Comparison of ENCODE assay signal across 15 cellular contexts in genomic region chr2:99975386-99975785, GRCh38.
DNase-seq lines count a peak whose midpoint lies in the region; ATAC-seq lines count a peak whose summit lies in the region.
"Had no signal": no experiment of that assay in that cellular context is flagged by ENCODE, and none has a peak within 500 bp of the region (broad histone marks: within the 10 kb centered on the region; RNA-seq: fewer than 3 reads in every experiment).

No MANE protein-coding gene starts in this region.

- H3K4me1 ChIP-seq in CD8-positive, alpha-beta memory T cell (ENCODE audit: insufficient read depth, low read length): no peaks in the 10 kb centered on the region
- H3K4me1 ChIP-seq: colonic mucosa, gastrocnemius medialis, HAP-1 had no signal

- H3K27me3 ChIP-seq in CD8-positive, alpha-beta memory T cell (ENCODE audit: insufficient read depth, low read length, poor library complexity, severe bottlenecking): no peaks in the 10 kb centered on the region
- H3K27me3 ChIP-seq: colonic mucosa had no signal

- no peak for ATAC-seq in HG02759 (IDR thresholded peaks at IDR 0.05; ENCODE audit: unreplicated experiment)
- ATAC-seq: gastrocnemius medialis; stimulated activated naive CD8-positive, alpha-beta T cell treated with anti-CD3 and anti-CD28 coated beads, Interleukin-15, amount 100 ng/mL, for 72 hours had no signal

- CTCF ChIA-PET in CD8-positive, alpha-beta memory T cell (lab: Charles Lee): no interaction called here
- CTCF ChIA-PET in activated CD4-positive, alpha-beta memory T cell treated with anti-CD3 and anti-CD28 coated beads for 36 hours (lab: Charles Lee): no interaction called here

- H3K4me3 ChIP-seq in CD8-positive, alpha-beta memory T cell (ENCODE audit: low read length): no peak overlapping the region
- H3K4me3 ChIP-seq: colonic mucosa, gastrocnemius medialis, HAP-1 had no signal

- H3K36me3 Mint-ChIP-seq in CD8-positive, alpha-beta memory T cell: no peaks in the 10 kb centered on the region
- no peaks in the 10 kb centered on the region for H3K36me3 Mint-ChIP-seq in activated CD4-positive, alpha-beta memory T cell treated with anti-CD3 and anti-CD28 coated beads for 36 hours
- H3K36me3 Mint-ChIP-seq: CD4-positive, alpha-beta memory T cell had no signal

- DNase-seq in EH (ENCODE audit: low read depth) (peak; percentile 60), NCI-H69 (lab: John Stamatoyannopoulos, UW) (peak; percentile 2), dedifferentiated amniotic fluid mesenchymal stem cell (ENCODE audit: extremely low spot score) (peak; percentile 73), non-pigmented ciliary epithelial cell (ENCODE audit: low read depth) (peak; percentile 15), NOMO-1 treated with dmso at 0.1 percent for 144 hours (lab: John Stamatoyannopoulos, UW; ENCODE audit: unreplicated experiment) (no peak)
- no peak for DNase-seq in CD8-positive, alpha-beta memory T cell
- no peak for DNase-seq in activated CD4-positive, alpha-beta memory T cell treated with anti-CD3 and anti-CD28 coated beads for 36 hours
- DNase-seq: activated naive CD4-positive, alpha-beta T cell; CD4-positive, alpha-beta memory T cell; colonic mucosa; gastrocnemius medialis; stimulated activated naive CD8-positive, alpha-beta T cell treated with anti-CD3 and anti-CD28 coated beads, Interleukin-15, amount 100 ng/mL, for 72 hours; T-helper 9 cell had no signal

- H3K4me1 Mint-ChIP-seq in CD8-positive, alpha-beta memory T cell: no peaks in the 10 kb centered on the region
- H3K4me1 Mint-ChIP-seq in activated CD4-positive, alpha-beta memory T cell treated with anti-CD3 and anti-CD28 coated beads for 36 hours (ENCODE audit: low read depth): peaks cover 2% of the 10 kb centered on the region
- H3K4me1 Mint-ChIP-seq: CD4-positive, alpha-beta memory T cell had no signal

- POLR2A ChIA-PET in CD8-positive, alpha-beta memory T cell (lab: Charles Lee): no interaction called here
- POLR2A ChIA-PET in activated CD4-positive, alpha-beta memory T cell treated with anti-CD3 and anti-CD28 coated beads for 36 hours (lab: Charles Lee): no interaction called here

- no peaks in the 10 kb centered on the region for H3K27me3 Mint-ChIP-seq in CD8-positive, alpha-beta memory T cell
- H3K27me3 Mint-ChIP-seq in activated CD4-positive, alpha-beta memory T cell treated with anti-CD3 and anti-CD28 coated beads for 36 hours: peaks cover 2% of the 10 kb centered on the region

- no peaks in the 10 kb centered on the region for H3K9me3 Mint-ChIP-seq in CD8-positive, alpha-beta memory T cell
- no peaks in the 10 kb centered on the region for H3K9me3 Mint-ChIP-seq in activated CD4-positive, alpha-beta memory T cell treated with anti-CD3 and anti-CD28 coated beads for 36 hours
- H3K9me3 Mint-ChIP-seq: stimulated activated naive CD8-positive, alpha-beta T cell treated with anti-CD3 and anti-CD28 coated beads, Interleukin-15, amount 100 ng/mL, for 72 hours had no signal

- intact Hi-C loops in activated CD4-positive, alpha-beta memory T cell treated with anti-CD3 and anti-CD28 coated beads for 36 hours (cut with micrococcal nuclease): no loop called here

- H3K27ac Mint-ChIP-seq in CD8-positive, alpha-beta memory T cell: no peak overlapping the region
- H3K27ac Mint-ChIP-seq in activated CD4-positive, alpha-beta memory T cell treated with anti-CD3 and anti-CD28 coated beads for 36 hours: no peak overlapping the region
- H3K27ac Mint-ChIP-seq: stimulated activated naive CD8-positive, alpha-beta T cell treated with anti-CD3 and anti-CD28 coated beads, Interleukin-15, amount 100 ng/mL, for 72 hours had no signal

- H3K36me3 ChIP-seq in CD8-positive, alpha-beta memory T cell (ENCODE audit: insufficient read depth, low read length): no peaks in the 10 kb centered on the region
- H3K36me3 ChIP-seq: colonic mucosa, gastrocnemius medialis, HAP-1 had no signal

- no peaks in the 10 kb centered on the region for H3K9me3 ChIP-seq in CD8-positive, alpha-beta memory T cell (ENCODE audit: low read length)
- H3K9me3 ChIP-seq: colonic mucosa, gastrocnemius medialis, HAP-1 had no signal

- H3K27ac ChIP-seq in CD8-positive, alpha-beta memory T cell (ENCODE audit: low read depth, low read length): no peak overlapping the region
- H3K27ac ChIP-seq: colonic mucosa, gastrocnemius medialis had no signal

- no peak overlapping the region for H3K4me3 Mint-ChIP-seq in CD8-positive, alpha-beta memory T cell
- H3K4me3 Mint-ChIP-seq in activated CD4-positive, alpha-beta memory T cell treated with anti-CD3 and anti-CD28 coated beads for 36 hours: no peak overlapping the region
- H3K4me3 Mint-ChIP-seq: CD4-positive, alpha-beta memory T cell; stimulated activated naive CD8-positive, alpha-beta T cell treated with anti-CD3 and anti-CD28 coated beads, Interleukin-15, amount 100 ng/mL, for 72 hours had no signal

Comparison
In these comparisons a context has a peak if more than half of its experiments do, and no peak if none do; other contexts are left out.
1. DNase-seq: peak in EH (single experiment), NCI-H69 (single experiment), dedifferentiated amniotic fluid mesenchymal stem cell (single experiment) and non-pigmented ciliary epithelial cell (single experiment); none in NOMO-1 treated with dmso at 0.1 percent for 144 hours (single experiment), CD8-positive, alpha-beta memory T cell (0 of 5) and activated CD4-positive, alpha-beta memory T cell treated with anti-CD3 and anti-CD28 coated beads for 36 hours (single experiment).